In genomic region chr2:206764673-206765241, GRCh38 we compare ENCODE assay signal across 8 cellular contexts. TPM values are rescaled to one million over a fixed set of nuclear protein-coding genes. Genes with fewer than 3 reads are reported as not detected.
A peak's percentile ranks its signal among the peaks of the same experiment; 100 is the strongest.
DNase-seq lines count a peak whose midpoint lies in the region; ATAC-seq and TF ChIP-seq lines count a peak whose summit lies in the region.

No MANE protein-coding gene starts in this region.

- intact Hi-C loops in activated naive CD4-positive, alpha-beta T cell treated with anti-CD3 and anti-CD28 coated beads for 36 hours (cut with micrococcal nuclease) = loop anchor here (1.0 to 10.0 kb wide), 14 partner anchors 17 to 1500 kb away; partner anchors contain the start of genes CCNYL1, CREB1, EEF1B2 and INO80D

- no peaks in the 10 kb centered on the region for H3K36me3 ChIP-seq in endocrine pancreas (ENCODE audit: control insufficient read depth, insufficient read depth, low read length)
- peaks cover 15% of the 10 kb centered on the region for H3K36me3 ChIP-seq in osteoblast (ENCODE audit: insufficient read depth, low read length)

- peaks cover 33% of the 10 kb centered on the region for H3K79me2 ChIP-seq in osteoblast (ENCODE audit: insufficient read depth, low read length)

- peak overlapping the region; percentile 98 for H3K27ac ChIP-seq in osteoblast (ENCODE audit: low read depth, low read length)

- H3K27ac Mint-ChIP-seq in activated naive CD4-positive, alpha-beta T cell treated with anti-CD3 and anti-CD28 coated beads for 36 hours = peak overlapping the region; percentile 95
- peak overlapping the region in 1 of 2 donors; percentile 98 for H3K27ac Mint-ChIP-seq in activated naive CD4-positive, alpha-beta T cell treated with anti-CD3 and anti-CD28 coated beads, Interleukin-2, amount 50 U/mL, for 72 hours

- no peak for ATAC-seq in activated naive CD4-positive, alpha-beta T cell treated with anti-CD3 and anti-CD28 coated beads, Interleukin-2, amount 50 U/mL, for 72 hours
- ATAC-seq in GM19023 (IDR thresholded peaks at IDR 0.05; ENCODE audit: unreplicated experiment) = no peak

- H3K4me1 Mint-ChIP-seq in activated naive CD4-positive, alpha-beta T cell treated with anti-CD3 and anti-CD28 coated beads for 36 hours (ENCODE audit: low read depth) = peaks cover 31% of the 10 kb centered on the region

- peak overlapping the region; percentile 86 for H3K9ac ChIP-seq in endocrine pancreas (ENCODE audit: control insufficient read depth, insufficient read depth, low read length)

- H3K27me3 Mint-ChIP-seq in activated naive CD4-positive, alpha-beta T cell treated with anti-CD3 and anti-CD28 coated beads for 36 hours (ENCODE audit: low read depth) = no peaks in the 10 kb centered on the region

- H3K4me2 ChIP-seq in osteoblast (ENCODE audit: insufficient read depth, low read length) = peak overlapping the region; percentile 98

- H3K27me3 ChIP-seq in endocrine pancreas (ENCODE audit: control insufficient read depth, insufficient read depth, low read length) (no peaks in the 10 kb centered on the region), osteoblast (ENCODE audit: insufficient read depth, low read length) (peaks cover 3% of the 10 kb centered on the region)

- H3K4me1 ChIP-seq in endocrine pancreas (ENCODE audit: control insufficient read depth, insufficient read depth, low read length) = peaks cover 33% of the 10 kb centered on the region
- peaks cover 5% of the 10 kb centered on the region for H3K4me1 ChIP-seq in osteoblast (ENCODE audit: insufficient read depth, low read length)

- H3K9me3 ChIP-seq in endocrine pancreas (ENCODE audit: control insufficient read depth, low read length) (no peaks in the 10 kb centered on the region), osteoblast (ENCODE audit: low read depth, low read length) (no peaks in the 10 kb centered on the region)

- H3K9me3 Mint-ChIP-seq in activated naive CD4-positive, alpha-beta T cell treated with anti-CD3 and anti-CD28 coated beads for 36 hours = no peaks in the 10 kb centered on the region
- no peaks in the 10 kb centered on the region for H3K9me3 Mint-ChIP-seq in activated naive CD4-positive, alpha-beta T cell treated with anti-CD3 and anti-CD28 coated beads, Interleukin-2, amount 50 U/mL, for 72 hours

- peak overlapping the region; percentile 96 for H2AFZ ChIP-seq in osteoblast (ENCODE audit: low read length)

- CTCF ChIA-PET in activated naive CD4-positive, alpha-beta T cell treated with anti-CD3 and anti-CD28 coated beads for 36 hours (lab: Charles Lee) = interaction anchor here (0.7 to 1.4 kb wide), 3 partner anchors 13 to 709 kb away, joined by 3 to 9 read pairs (median 3); no protein-coding TSS in a partner anchor

- peaks cover 15% of the 10 kb centered on the region for H3K36me3 Mint-ChIP-seq in activated naive CD4-positive, alpha-beta T cell treated with anti-CD3 and anti-CD28 coated beads for 36 hours (ENCODE audit: low read depth)
- peaks cover 11 to 19% of the 10 kb centered on the region in 2 donors for H3K36me3 Mint-ChIP-seq in activated naive CD4-positive, alpha-beta T cell treated with anti-CD3 and anti-CD28 coated beads, Interleukin-2, amount 50 U/mL, for 72 hours

- H3K4me3 ChIP-seq in endocrine pancreas (ENCODE audit: control insufficient read depth, insufficient read depth, low read length) (peak overlapping the region; percentile 79), osteoblast (ENCODE audit: insufficient read depth, low read length) (peak overlapping the region; percentile 85)

- TF ChIP-seq CTCF in osteoblast (IDR thresholded peaks at IDR 0.05; ENCODE audit: extremely low read depth, low read depth, low read length) = no peak

- peaks cover 4% of the 10 kb centered on the region for H4K20me1 ChIP-seq in osteoblast (ENCODE audit: insufficient read depth, low read length)

- DNase-seq in activated naive CD4-positive, alpha-beta T cell treated with anti-CD3 and anti-CD28 coated beads for 36 hours = no peak
- DNase-seq in activated naive CD4-positive, alpha-beta T cell treated with anti-CD3 and anti-CD28 coated beads, Interleukin-2, amount 50 U/mL, for 72 hours (ENCODE audit: low spot score in 2 of 2) = no peak
- peak; percentile 79 for DNase-seq in NCI-H526 treated with DMSO at 0.1 percent for 48 hours (lab: John Stamatoyannopoulos, UW)
- DNase-seq in osteoblast (ENCODE audit: insufficient read length, low spot score, missing footprints) = no peak
- DNase-seq in KG1 (lab: John Stamatoyannopoulos, UW) = no peak
- no peak for DNase-seq in mesenteric fat pad (ENCODE audit: low spot score)

- H3K4me3 Mint-ChIP-seq in activated naive CD4-positive, alpha-beta T cell treated with anti-CD3 and anti-CD28 coated beads for 36 hours = peak overlapping the region; percentile 89

RNA-seq across cellular contexts. Expression of gene MDH1B, which starts 0.4 kb away (rescaled TPM):
- total RNA-seq in activated naive CD4-positive, alpha-beta T cell treated with anti-CD3 and anti-CD28 coated beads for 36 hours = under 1 TPM; 0.86 TPM
- total RNA-seq in activated naive CD4-positive, alpha-beta T cell treated with anti-CD3 and anti-CD28 coated beads, Interleukin-2, amount 50 U/mL, for 72 hours = 1 to 10 TPM in 1 of 2 donors, under 1 TPM in 1; 0.36 to 1.4 TPM
- total RNA-seq in osteoblast (0.88 and 2.2 TPM in 2 replicates), mesenteric fat pad (0.19 TPM)

RNA-seq across cellular contexts. Expression of gene FASTKD2, which starts 0.6 kb away (rescaled TPM):
- 10 to 100 TPM; 21.4 to 22.8 TPM for total RNA-seq in activated naive CD4-positive, alpha-beta T cell treated with anti-CD3 and anti-CD28 coated beads for 36 hours
- total RNA-seq in activated naive CD4-positive, alpha-beta T cell treated with anti-CD3 and anti-CD28 coated beads, Interleukin-2, amount 50 U/mL, for 72 hours = 10 to 100 TPM; 24.8 to 35.9 TPM
- 35.8 and 39.2 TPM in 2 replicates for total RNA-seq in osteoblast
- total RNA-seq in mesenteric fat pad = 19.9 TPM

RNA-seq across cellular contexts. Expression of gene DYTN, which starts 46.6 kb away (rescaled TPM):
- total RNA-seq in activated naive CD4-positive, alpha-beta T cell treated with anti-CD3 and anti-CD28 coated beads for 36 hours = not detected
- total RNA-seq in activated naive CD4-positive, alpha-beta T cell treated with anti-CD3 and anti-CD28 coated beads, Interleukin-2, amount 50 U/mL, for 72 hours = not detected
- total RNA-seq in osteoblast = not detected in 2 replicates
- not detected for total RNA-seq in mesenteric fat pad
